7 cellular contexts compared by ENCODE assay signal in genomic region chr7:95794917-95795515, GRCh38. TPM values are rescaled to one million over a fixed set of nuclear protein-coding genes. Genes with fewer than 3 reads are reported as not detected.
DNase-seq lines count a peak whose midpoint lies in the region; ATAC-seq, FAIRE-seq and TF ChIP-seq lines count a peak whose summit lies in the region.

No MANE protein-coding gene starts in this region.

- intact Hi-C loops in lower lobe of right lung (cut with DNase I) = no loop called here

- no peaks in the 10 kb centered on the region for H3K4me1 Mint-ChIP-seq in immature natural killer cell

- peaks cover 0 to 5% (median 4%) of the 10 kb centered on the region in 3 donors for H3K27me3 Mint-ChIP-seq in immature natural killer cell (ENCODE audit: low read depth in 3 of 3)

- H3K9me3 Mint-ChIP-seq in immature natural killer cell = peaks cover 0 to 5% (median 0%) of the 10 kb centered on the region in 6 donors

- H3K27ac Mint-ChIP-seq in immature natural killer cell = no peak overlapping the region

- no peaks in the 10 kb centered on the region for H3K36me3 ChIP-seq in lower lobe of right lung

- TF ChIP-seq CTCF in lower lobe of right lung (IDR thresholded peaks at IDR 0.05) = peak; percentile 30

- ATAC-seq in HG03565 (IDR thresholded peaks at IDR 0.05; ENCODE audit: unreplicated experiment) (peak; percentile 76), lower lobe of right lung (no peak), HG02642 (IDR thresholded peaks at IDR 0.05; ENCODE audit: poor library complexity, unreplicated experiment) (no peak)

- no peaks in the 10 kb centered on the region for H3K27me3 ChIP-seq in lower lobe of right lung (ENCODE audit: low read depth)

- H3K4me1 ChIP-seq in lower lobe of right lung = no peaks in the 10 kb centered on the region

- no peak overlapping the region for H3K4me3 Mint-ChIP-seq in immature natural killer cell

- no peak overlapping the region for H3K27ac ChIP-seq in lower lobe of right lung

- H3K9me3 ChIP-seq in lower lobe of right lung = no peaks in the 10 kb centered on the region

- FAIRE-seq in GM18507 (lab: Jason Lieb, UNC) (peak; percentile 50), TTC549 (lab: Jason Lieb, UNC) (peak; percentile 13)

- H3K4me3 ChIP-seq in lower lobe of right lung = no peak overlapping the region

- DNase-seq in GM18507 (ENCODE audit: extremely low spot score, insufficient read length, low read depth) (no peak), lower lobe of right lung (no peak), 8988T (no peak), immature natural killer cell (no peak)

- H3K36me3 Mint-ChIP-seq in immature natural killer cell = no peaks in the 10 kb centered on the region

RNA-seq across cellular contexts. Expression of gene DYNC1I1, which starts 22.7 kb away (rescaled TPM):
- 1.3 TPM for total RNA-seq in lower lobe of right lung
- not detected for polyA plus RNA-seq in immature natural killer cell
